Comparison of ENCODE assay signal across 20 cellular contexts in genomic region chr1:42424201-42424600, GRCh38. TPM values are rescaled to one million over a fixed set of nuclear protein-coding genes. Genes with fewer than 3 reads are reported as not detected.
"Had no signal": no experiment of that assay in that cellular context is flagged by ENCODE, and none has a peak within 500 bp of the region (broad histone marks: within the 10 kb centered on the region; RNA-seq: fewer than 3 reads in every experiment).

No MANE protein-coding gene starts in this region.

- H3K27ac Mint-ChIP-seq: activated CD4-positive, alpha-beta memory T cell treated with anti-CD3 and anti-CD28 coated beads, Interleukin-2, amount 10 ng/mL, durations not matched to agents 7 days and 5 days; activated naive CD4-positive, alpha-beta T cell treated with anti-CD3 and anti-CD28 coated beads, Interleukin-2, amount 50 U/mL, for 24 hours; effector memory CD8-positive, alpha-beta T cell; naive thymus-derived CD4-positive, alpha-beta T cell had no signal

- H3K36me3 Mint-ChIP-seq: activated naive CD4-positive, alpha-beta T cell treated with anti-CD3 and anti-CD28 coated beads, Interleukin-2, amount 50 U/mL, for 24 hours had no signal

- DNase-seq: activated CD4-positive, alpha-beta memory T cell treated with anti-CD3 and anti-CD28 coated beads, Interleukin-2, amount 10 ng/mL, durations not matched to agents 7 days and 5 days; activated effector memory CD4-positive, alpha-beta T cell treated with anti-CD3 and anti-CD28 coated beads, Interleukin-2, amount 50 U/mL, for 16 hours; activated T-cell treated with anti-CD3 and anti-CD28 coated beads, Interleukin-2, amount 50 U/mL, for 4 hours; amniotic stem cell; cerebellar nuclear complex; dermis blood vessel endothelial cell; effector memory CD8-positive, alpha-beta T cell; heart right ventricle; islet precursor cell; left ventricle myocardium inferior; mucosa of descending colon; naive thymus-derived CD4-positive, alpha-beta T cell; posterior cingulate gyrus; stimulated activated CD4-positive, alpha-beta T cell treated with anti-CD3 and anti-CD28 coated beads, Interleukin-4, amount 100 ng/mL, for 24 hours; stimulated activated naive CD4-positive, alpha-beta T cell treated with Interleukin-2 at 50 U/mL for 16 hours; T-helper 17 cell; upper lobe of left lung; WERI-Rb-1 had no signal

- H3K27me3 Mint-ChIP-seq: activated CD4-positive, alpha-beta memory T cell treated with anti-CD3 and anti-CD28 coated beads, Interleukin-2, amount 10 ng/mL, durations not matched to agents 7 days and 5 days; activated naive CD4-positive, alpha-beta T cell treated with anti-CD3 and anti-CD28 coated beads, Interleukin-2, amount 50 U/mL, for 24 hours had no signal

- ATAC-seq: activated T-cell treated with anti-CD3 and anti-CD28 coated beads, Interleukin-2, amount 50 U/mL, for 4 hours; effector memory CD8-positive, alpha-beta T cell; gastroesophageal sphincter; heart right ventricle; mucosa of descending colon; naive thymus-derived CD4-positive, alpha-beta T cell; T-helper 17 cell had no signal

- H3K9me3 Mint-ChIP-seq: activated CD4-positive, alpha-beta memory T cell treated with anti-CD3 and anti-CD28 coated beads, Interleukin-2, amount 10 ng/mL, durations not matched to agents 7 days and 5 days; activated naive CD4-positive, alpha-beta T cell treated with anti-CD3 and anti-CD28 coated beads, Interleukin-2, amount 50 U/mL, for 24 hours; activated T-cell treated with anti-CD3 and anti-CD28 coated beads, Interleukin-2, amount 50 U/mL, for 4 hours; effector memory CD8-positive, alpha-beta T cell; naive thymus-derived CD4-positive, alpha-beta T cell had no signal

- H3K4me1 Mint-ChIP-seq: activated CD4-positive, alpha-beta memory T cell treated with anti-CD3 and anti-CD28 coated beads, Interleukin-2, amount 10 ng/mL, durations not matched to agents 7 days and 5 days; activated naive CD4-positive, alpha-beta T cell treated with anti-CD3 and anti-CD28 coated beads, Interleukin-2, amount 50 U/mL, for 24 hours; T-helper 17 cell had no signal

- H3K4me3 Mint-ChIP-seq: activated CD4-positive, alpha-beta memory T cell treated with anti-CD3 and anti-CD28 coated beads, Interleukin-2, amount 10 ng/mL, durations not matched to agents 7 days and 5 days; activated naive CD4-positive, alpha-beta T cell treated with anti-CD3 and anti-CD28 coated beads, Interleukin-2, amount 50 U/mL, for 24 hours; activated T-cell treated with anti-CD3 and anti-CD28 coated beads, Interleukin-2, amount 50 U/mL, for 4 hours; effector memory CD8-positive, alpha-beta T cell; naive thymus-derived CD4-positive, alpha-beta T cell; T-helper 17 cell had no signal

RNA-seq across cellular contexts. Expression of gene RIMKLA, which starts 43.6 kb away (rescaled TPM):
- polyA plus RNA-seq: naive thymus-derived CD4-positive, alpha-beta T cell had no signal
